ENCODE assay signal across 28 cellular contexts in genomic region chr17:14341866-14342265, GRCh38. TPM values are rescaled to one million over a fixed set of nuclear protein-coding genes. Genes with fewer than 3 reads are reported as not detected.
DNase-seq lines count a peak whose midpoint lies in the region; ATAC-seq and TF ChIP-seq lines count a peak whose summit lies in the region.
"Had no signal": no experiment of that assay in that cellular context is flagged by ENCODE, and none has a peak within 500 bp of the region (broad histone marks: within the 10 kb centered on the region; RNA-seq: fewer than 3 reads in every experiment).

No MANE protein-coding gene starts in this region.

- in situ Hi-C loops in GM23248 (cut with MboI), result no loop called here

- H3K9me2 ChIP-seq in GM23248 (ENCODE audit: insufficient read depth), result no peaks in the 10 kb centered on the region

- H3K4me3 Mint-ChIP-seq in CD4-positive, CD25-positive, alpha-beta regulatory T cell, result peak overlapping the region in 2 of 4 donors; percentile 22 to 53
- H3K4me3 Mint-ChIP-seq in WTC11, result no peak overlapping the region
- H3K4me3 Mint-ChIP-seq: activated CD8-positive, alpha-beta memory T cell treated with anti-CD3 and anti-CD28 coated beads, Interleukin-2, amount 10 ng/mL, durations not matched to agents 7 days and 5 days; activated naive CD4-positive, alpha-beta T cell treated with anti-CD3 and anti-CD28 coated beads, Interleukin-2, amount 10 ng/mL, durations not matched to agents 7 days and 5 days; activated T-helper 1 cell treated with anti-CD3 and anti-CD28 coated beads, Interleukin-12 subunit alpha, Interleukin-12 subunit beta, Interleukin-2, Interleukin-4 antibody, amounts not matched to agents 30 ng/mL and 10 ng/mL and 1 ng/mL, durations not matched to agents 14 hours and 24 hours and 36 hours; naive B cell; T-helper 2 cell treated with Interferon-gamma antibody and Interleukin-4, amounts not matched to agents 5 μg/mL and 100 μg/mL, for 36 hours had no signal

- H3K79me2 ChIP-seq in GM23248 (ENCODE audit: insufficient read depth), result peaks cover 95% of the 10 kb centered on the region

- no peaks in the 10 kb centered on the region for H3K9me3 ChIP-seq in CD4-positive, CD25-positive, alpha-beta regulatory T cell (ENCODE audit: control insufficient read depth in 2 of 2, low read length in 2 of 2)
- no peaks in the 10 kb centered on the region for H3K9me3 ChIP-seq in GM23248 (ENCODE audit: low read depth)
- H3K9me3 ChIP-seq: colonic mucosa, gastrocnemius medialis, left ventricle myocardium inferior, pancreas, uterus had no signal

- DNase-seq in CD4-positive, CD25-positive, alpha-beta regulatory T cell, result no peak
- DNase-seq in GM23248, result peak; percentile 18
- DNase-seq in WTC11 (ENCODE audit: low spot score), result no peak
- DNase-seq in iPS-NIHi7 (ENCODE audit: extremely low spot score), result peak; percentile 34
- DNase-seq in NOMO-1 treated with dmso at 0.1 percent for 144 hours (lab: John Stamatoyannopoulos, UW; ENCODE audit: unreplicated experiment), result no peak
- DNase-seq in cerebellar cortex (ENCODE audit: low spot score), result no peak
- DNase-seq in hypothalamus (lab: John Stamatoyannopoulos, UW), result no peak
- DNase-seq: activated CD4-positive, alpha-beta T cell treated with anti-CD3 and anti-CD28 coated beads, Interleukin-2, amount 50 U/mL, for 1 hour; activated CD8-positive, alpha-beta memory T cell treated with anti-CD3 and anti-CD28 coated beads, Interleukin-2, amount 10 ng/mL, durations not matched to agents 7 days and 5 days; activated naive CD4-positive, alpha-beta T cell treated with anti-CD3 and anti-CD28 coated beads, Interleukin-2, amount 10 ng/mL, durations not matched to agents 7 days and 5 days; colonic mucosa; effector memory CD8-positive, alpha-beta T cell; gastrocnemius medialis; islet precursor cell; left ventricle myocardium inferior; naive B cell; NCI-H1048; NCI-H1694; NCI-H226; pancreas; small intestine; stimulated activated naive CD8-positive, alpha-beta T cell treated with anti-CD3 and anti-CD28 coated beads, Interleukin-15, amount 100 ng/mL, for 72 hours; uterus had no signal

- H3K9me3 Mint-ChIP-seq in CD4-positive, CD25-positive, alpha-beta regulatory T cell, result peaks cover 0 to 2% (median 0%) of the 10 kb centered on the region in 7 donors
- no peaks in the 10 kb centered on the region for H3K9me3 Mint-ChIP-seq in WTC11
- H3K9me3 Mint-ChIP-seq: activated naive CD4-positive, alpha-beta T cell treated with anti-CD3 and anti-CD28 coated beads, Interleukin-2, amount 10 ng/mL, durations not matched to agents 7 days and 5 days; activated T-helper 1 cell treated with anti-CD3 and anti-CD28 coated beads, Interleukin-12 subunit alpha, Interleukin-12 subunit beta, Interleukin-2, Interleukin-4 antibody, amounts not matched to agents 30 ng/mL and 10 ng/mL and 1 ng/mL, durations not matched to agents 14 hours and 24 hours and 36 hours; effector memory CD8-positive, alpha-beta T cell; stimulated activated naive CD8-positive, alpha-beta T cell treated with anti-CD3 and anti-CD28 coated beads, Interleukin-15, amount 100 ng/mL, for 72 hours; T-helper 2 cell treated with Interferon-gamma antibody and Interleukin-4, amounts not matched to agents 5 μg/mL and 100 μg/mL, for 36 hours had no signal

- H3K4me3 ChIP-seq in CD4-positive, CD25-positive, alpha-beta regulatory T cell (ENCODE audit: low read depth, low read length), result no peak overlapping the region
- H3K4me3 ChIP-seq in GM23248, result no peak overlapping the region
- H3K4me3 ChIP-seq: colonic mucosa, gastrocnemius medialis, left ventricle myocardium inferior, pancreas, uterus had no signal

- 0 out of 2 replicates have a peak, but pooled peaks cover 11% of the 10 kb centered on the region for H4K20me1 ChIP-seq in GM23248 (ENCODE audit: insufficient read depth)

- WGBS in GM23248 (ENCODE audit: low coverage in 1 of 2, low lambda C conversion rate in 2 of 2, missing lambda C conversion rate in 2 of 2), 2 experiments, result 77 to 85% methylated on average over 5 of the region's 5 CpGs

- POLR2A ChIA-PET in WTC11 (lab: Charles Lee), result interaction anchor here (0.7 kb wide), 1 partner anchor 390 kb away, joined by 4 read pairs; no protein-coding TSS in a partner anchor

- H3K27me3 Mint-ChIP-seq in CD4-positive, CD25-positive, alpha-beta regulatory T cell, result no peaks in the 10 kb centered on the region
- no peaks in the 10 kb centered on the region for H3K27me3 Mint-ChIP-seq in WTC11 (ENCODE audit: low read depth)
- H3K27me3 Mint-ChIP-seq: activated CD8-positive, alpha-beta memory T cell treated with anti-CD3 and anti-CD28 coated beads, Interleukin-2, amount 10 ng/mL, durations not matched to agents 7 days and 5 days; activated naive CD4-positive, alpha-beta T cell treated with anti-CD3 and anti-CD28 coated beads, Interleukin-2, amount 10 ng/mL, durations not matched to agents 7 days and 5 days; effector memory CD8-positive, alpha-beta T cell; stimulated activated naive CD8-positive, alpha-beta T cell treated with anti-CD3 and anti-CD28 coated beads, Interleukin-15, amount 100 ng/mL, for 72 hours had no signal

- H3K27ac Mint-ChIP-seq in CD4-positive, CD25-positive, alpha-beta regulatory T cell, result peak overlapping the region in 2 of 3 donors; percentile 94
- H3K27ac Mint-ChIP-seq in WTC11, result no peak overlapping the region; the same call in 1 of the 2 replicates
- H3K27ac Mint-ChIP-seq: activated CD8-positive, alpha-beta memory T cell treated with anti-CD3 and anti-CD28 coated beads, Interleukin-2, amount 10 ng/mL, durations not matched to agents 7 days and 5 days; T-helper 2 cell treated with Interferon-gamma antibody and Interleukin-4, amounts not matched to agents 5 μg/mL and 100 μg/mL, for 36 hours had no signal

- no peak overlapping the region for H3K9ac ChIP-seq in GM23248

- no peak for ATAC-seq in CD4-positive, CD25-positive, alpha-beta regulatory T cell (ENCODE audit: low read depth in 2 of 2)
- ATAC-seq in WTC11 (peak; percentile 50; the same call in 1 of the 2 replicates), GM18868 (IDR thresholded peaks at IDR 0.05; ENCODE audit: unreplicated experiment) (no peak)
- ATAC-seq: activated CD8-positive, alpha-beta memory T cell treated with anti-CD3 and anti-CD28 coated beads, Interleukin-2, amount 10 ng/mL, durations not matched to agents 7 days and 5 days; effector memory CD8-positive, alpha-beta T cell; gastrocnemius medialis; pancreas; Right ventricle myocardium inferior; stimulated activated naive CD8-positive, alpha-beta T cell treated with anti-CD3 and anti-CD28 coated beads, Interleukin-15, amount 100 ng/mL, for 72 hours had no signal

- peaks cover 38% of the 10 kb centered on the region for H3F3A ChIP-seq in GM23248 (ENCODE audit: insufficient read depth)

- H3K36me3 Mint-ChIP-seq in CD4-positive, CD25-positive, alpha-beta regulatory T cell, result peaks cover 35% of the 10 kb centered on the region
- H3K36me3 Mint-ChIP-seq in WTC11, result peaks cover 9% of the 10 kb centered on the region

- peaks cover 23 to 84% (median 57%) of the 10 kb centered on the region in 4 donors for H3K4me1 Mint-ChIP-seq in CD4-positive, CD25-positive, alpha-beta regulatory T cell
- peaks cover 42% of the 10 kb centered on the region for H3K4me1 Mint-ChIP-seq in WTC11

- H2AFZ ChIP-seq in GM23248, result no peak overlapping the region

- H3K4me2 ChIP-seq in GM23248 (ENCODE audit: unreplicated experiment), result no peak overlapping the region

- H3K27ac ChIP-seq in CD4-positive, CD25-positive, alpha-beta regulatory T cell (ENCODE audit: insufficient read depth, low read length, poor library complexity, severe bottlenecking), result peak overlapping the region; percentile 17
- H3K27ac ChIP-seq in GM23248, result no peak overlapping the region
- H3K27ac ChIP-seq: C4-2B, colonic mucosa, gastrocnemius medialis, left ventricle myocardium inferior, pancreas, uterus had no signal

- peaks cover 41% of the 10 kb centered on the region for H3K4me1 ChIP-seq in CD4-positive, CD25-positive, alpha-beta regulatory T cell (ENCODE audit: control insufficient read depth, insufficient read depth, low read length, poor library complexity, severe bottlenecking)
- peaks cover 15% of the 10 kb centered on the region for H3K4me1 ChIP-seq in GM23248 (ENCODE audit: insufficient read depth)
- H3K4me1 ChIP-seq: colonic mucosa, gastrocnemius medialis, pancreas, uterus had no signal

- TF ChIP-seq CTCF in WTC11 (IDR thresholded peaks at IDR 0.05), result no peak

- peaks cover 28% of the 10 kb centered on the region for H3K36me3 ChIP-seq in CD4-positive, CD25-positive, alpha-beta regulatory T cell (ENCODE audit: control insufficient read depth, insufficient read depth, low read length)
- peaks cover 13% of the 10 kb centered on the region for H3K36me3 ChIP-seq in GM23248 (ENCODE audit: low read depth)
- H3K36me3 ChIP-seq: colonic mucosa, gastrocnemius medialis, left ventricle myocardium inferior, pancreas, uterus had no signal

- CTCF ChIA-PET in WTC11 (lab: Charles Lee), result interaction anchor here (0.7 kb wide), 1 partner anchor 19 kb away, joined by 3 read pairs; no protein-coding TSS in a partner anchor

- no peaks in the 10 kb centered on the region for H3K27me3 ChIP-seq in CD4-positive, CD25-positive, alpha-beta regulatory T cell (ENCODE audit: control insufficient read depth, insufficient read depth, low read length)
- H3K27me3 ChIP-seq in GM23248 (replicated peaks; ENCODE audit: insufficient read depth), result no peaks in the 10 kb centered on the region
- H3K27me3 ChIP-seq: colonic mucosa, gastrocnemius medialis, pancreas, uterus had no signal

TF ChIP-seq in WTC11, 78 proteins besides CTCF, POLR2A, EP300 and RAD21:
- TF ChIP-seq CREM (CRISPR knock-in tag; IDR thresholded peaks at IDR 0.05) (no peak), NR2C2 (CRISPR knock-in tag; IDR thresholded peaks at IDR 0.05) (no peak), RELA (CRISPR knock-in tag; IDR thresholded peaks at IDR 0.05; ENCODE audit: borderline replicate concordance) (no peak), CBFB (CRISPR knock-in tag; IDR thresholded peaks at IDR 0.05; ENCODE audit: low read depth) (no peak), NR3C1 (CRISPR knock-in tag; conservative IDR thresholded peaks at IDR 0.05; ENCODE audit: low read depth) (no peak)

RNA-seq across cellular contexts. Expression of gene HS3ST3B1, which starts 41.0 kb away (rescaled TPM):
- total RNA-seq in CD4-positive, CD25-positive, alpha-beta regulatory T cell, result 47.8 TPM
- polyA plus RNA-seq in CD4-positive, CD25-positive, alpha-beta regulatory T cell, result 10 to 100 TPM; 22.7 to 36.9 (median 25.0) TPM
- 41.9 and 45.5 TPM in 2 replicates for total RNA-seq in GM23248 (2014; rRNA removed; shearing (Covaris generic))
- polyA plus RNA-seq in GM23248 (2016; fragmentation: Nextera tagmentation; extraction: Ambion mirVana), result 37.6 and 40.1 TPM in 2 replicates
- total RNA-seq in WTC11 (2021), result 12.3 to 22.3 TPM (median 13.1 TPM) in 3 replicates

Comparison
In these comparisons a context has a peak if more than half of its experiments do, and no peak if none do; other contexts are left out.
1. DNase-seq: peak in GM23248 (single experiment) and iPS-NIHi7 (single experiment); none in CD4-positive, CD25-positive, alpha-beta regulatory T cell (0 of 3), WTC11 (single experiment), NOMO-1 treated with dmso at 0.1 percent for 144 hours (single experiment), cerebellar cortex (single experiment) and hypothalamus (0 of 51).